In the genomic region with DNA sequence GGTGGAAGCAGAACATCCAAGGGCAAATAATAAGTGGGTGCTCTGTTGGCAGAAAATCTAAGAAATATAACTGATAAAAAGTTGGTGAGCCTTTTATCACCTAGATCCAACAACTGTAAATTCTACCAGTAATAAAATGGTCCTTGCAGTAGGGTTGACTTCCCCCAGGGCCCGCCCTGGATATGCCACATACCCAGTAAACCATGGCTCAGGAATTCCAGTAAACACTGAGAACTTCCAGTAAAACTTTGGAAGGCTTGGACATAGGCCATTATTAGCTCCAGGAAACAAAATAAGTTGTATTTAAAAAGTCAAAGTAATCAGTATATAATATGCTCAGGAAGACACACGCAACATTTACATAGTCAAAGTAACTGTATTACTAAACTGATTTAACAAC, we compare ENCODE assay signal across 7 cellular contexts.
"Had no signal": no experiment of that assay in that cellular context is flagged by ENCODE, and none has a peak within 500 bp of the region (broad histone marks: within the 10 kb centered on the region; RNA-seq: fewer than 3 reads in every experiment).

No MANE protein-coding gene starts in this region.

- H3K27ac Mint-ChIP-seq: GM23338 had no signal

- H3K4me3 ChIP-seq: GM23338, K562 had no signal

- H3K27ac ChIP-seq: HL-60 had no signal

- H3K4me2 ChIP-seq: GM23338 had no signal

- ATAC-seq: GM23338, HepG2, K562 had no signal

- FAIRE-seq: HepG2 had no signal

- H3K9me3 Mint-ChIP-seq: GM23338 had no signal

- H2AFZ ChIP-seq: GM23338 had no signal

- DNase-seq: H7, HCEC 1CT, KG1 had no signal

- H3K4me3 Mint-ChIP-seq: GM23338 had no signal
